Comparison of ENCODE assay signal across 14 cellular contexts in the genomic region with DNA sequence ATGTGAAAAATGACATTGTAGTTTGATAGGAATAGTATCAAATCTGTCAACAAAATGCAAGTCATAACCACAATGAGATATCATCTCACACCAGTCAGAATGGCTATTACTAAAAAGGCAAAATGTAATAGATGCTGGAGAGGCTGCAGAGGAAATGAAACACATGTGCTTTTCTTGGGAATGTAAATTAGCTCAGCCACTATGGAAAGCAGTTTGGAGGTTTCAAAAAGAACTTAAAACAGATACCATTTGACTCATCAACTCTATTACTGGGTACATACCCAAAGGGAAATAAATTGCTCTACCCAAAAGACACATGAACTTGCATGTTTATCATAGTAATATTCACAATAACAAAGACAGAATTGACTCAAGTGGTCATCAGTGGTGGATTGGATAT.
DNase-seq lines count a peak whose midpoint lies in the region; ATAC-seq lines count a peak whose summit lies in the region.
"Had no signal": no experiment of that assay in that cellular context is flagged by ENCODE, and none has a peak within 500 bp of the region (broad histone marks: within the 10 kb centered on the region; RNA-seq: fewer than 3 reads in every experiment).

No MANE protein-coding gene starts in this region.

- H3K4me1 Mint-ChIP-seq in stimulated activated memory B cell treated with anti-CD40 and anti-IgM and Interleukin-4, amounts not matched to agents 10 μg/mL and 1 μg/mL and 100 μg/mL, for 72 hours = no peaks in the 10 kb centered on the region
- H3K4me1 Mint-ChIP-seq: B cell had no signal

- H3K36me3 Mint-ChIP-seq in stimulated activated memory B cell treated with anti-CD40 and anti-IgM and Interleukin-4, amounts not matched to agents 10 μg/mL and 1 μg/mL and 100 μg/mL, for 72 hours = no peaks in the 10 kb centered on the region

- DNase-seq in OCI-M1 (lab: John Stamatoyannopoulos, UW) (peak; percentile 17), DMS 273 treated with DMSO at 0.1 percent for 48 hours (lab: John Stamatoyannopoulos, UW) (no peak), NCI-H69 (lab: John Stamatoyannopoulos, UW) (no peak)
- DNase-seq: C1 segment of cervical spinal cord; CD4-positive, alpha-beta T cell; DND-41; GDM1; HCEC 1CT; HFFc6 had no signal

- H3K27ac Mint-ChIP-seq in stimulated activated memory B cell treated with anti-CD40 and anti-IgM and Interleukin-4, amounts not matched to agents 10 μg/mL and 1 μg/mL and 100 μg/mL, for 72 hours = no peak overlapping the region
- H3K27ac Mint-ChIP-seq: B cell; CD4-positive, alpha-beta T cell; HFFc6 had no signal

- no peaks in the 10 kb centered on the region for H3K27me3 Mint-ChIP-seq in stimulated activated memory B cell treated with anti-CD40 and anti-IgM and Interleukin-4, amounts not matched to agents 10 μg/mL and 1 μg/mL and 100 μg/mL, for 72 hours
- H3K27me3 Mint-ChIP-seq: B cell; CD4-positive, alpha-beta T cell had no signal

- ATAC-seq in GM18508 (IDR thresholded peaks at IDR 0.05; ENCODE audit: insufficient read depth, unreplicated experiment) = peak; percentile 48
- peak; percentile 47 for ATAC-seq in HG02623 (IDR thresholded peaks at IDR 0.05; ENCODE audit: unreplicated experiment)
- peak; percentile 50 for ATAC-seq in HG02973 (IDR thresholded peaks at IDR 0.05; ENCODE audit: unreplicated experiment)
- ATAC-seq in stimulated activated memory B cell treated with anti-CD40 and anti-IgM and Interleukin-4, amounts not matched to agents 10 μg/mL and 1 μg/mL and 100 μg/mL, for 72 hours = no peak

- no peak overlapping the region for H3K4me3 Mint-ChIP-seq in stimulated activated memory B cell treated with anti-CD40 and anti-IgM and Interleukin-4, amounts not matched to agents 10 μg/mL and 1 μg/mL and 100 μg/mL, for 72 hours
- H3K4me3 Mint-ChIP-seq: B cell; CD4-positive, alpha-beta T cell; HFFc6 had no signal

- peaks cover 3% of the 10 kb centered on the region for H3K9me3 Mint-ChIP-seq in stimulated activated memory B cell treated with anti-CD40 and anti-IgM and Interleukin-4, amounts not matched to agents 10 μg/mL and 1 μg/mL and 100 μg/mL, for 72 hours
